13 cellular contexts compared by ENCODE assay signal in genomic region chr3:38581774-38582173, GRCh38.
"Had no signal": no experiment of that assay in that cellular context is flagged by ENCODE, and none has a peak within 500 bp of the region (broad histone marks: within the 10 kb centered on the region; RNA-seq: fewer than 3 reads in every experiment).

No MANE protein-coding gene starts in this region.

- H3K27ac Mint-ChIP-seq: activated CD4-positive, alpha-beta memory T cell treated with anti-CD3 and anti-CD28 coated beads, Interleukin-2, amount 10 ng/mL, durations not matched to agents 7 days and 5 days; activated naive CD8-positive, alpha-beta T cell; activated T-helper 2 cell treated with anti-CD3 and anti-CD28 coated beads, Interferon-gamma antibody, Interleukin-2, Interleukin-4, amounts not matched to agents 10 μg/mL and 5 μg/mL and 100 μg/mL, durations not matched to agents 14 hours and 24 hours and 36 hours; endodermal cell; nephron progenitor cell had no signal

- H3K27me3 ChIP-seq: SJCRH30 had no signal

- H3K4me1 Mint-ChIP-seq: activated CD4-positive, alpha-beta memory T cell treated with anti-CD3 and anti-CD28 coated beads, Interleukin-2, amount 10 ng/mL, durations not matched to agents 7 days and 5 days had no signal

- H3K4me3 ChIP-seq: SJCRH30, skin epidermis had no signal

- H3K27ac ChIP-seq: SJCRH30, skin epidermis had no signal

- ATAC-seq: activated CD4-positive, CD25-positive, alpha-beta regulatory T cell treated with anti-CD3 and anti-CD28 coated beads, Interleukin-2, amount 50 U/mL, for 24 hours; left lobe of liver had no signal

- H3K4me3 Mint-ChIP-seq: activated CD4-positive, alpha-beta memory T cell treated with anti-CD3 and anti-CD28 coated beads, Interleukin-2, amount 10 ng/mL, durations not matched to agents 7 days and 5 days; activated naive CD8-positive, alpha-beta T cell; brain; endodermal cell; nephron progenitor cell had no signal

- H3K27me3 Mint-ChIP-seq: activated CD4-positive, alpha-beta memory T cell treated with anti-CD3 and anti-CD28 coated beads, Interleukin-2, amount 10 ng/mL, durations not matched to agents 7 days and 5 days; activated naive CD8-positive, alpha-beta T cell; brain had no signal

- DNase-seq: amygdala, dermis blood vessel endothelial cell, mesenchymal stem cell, nephron progenitor cell, SJCRH30 had no signal

- H3K9me3 Mint-ChIP-seq: activated CD4-positive, alpha-beta memory T cell treated with anti-CD3 and anti-CD28 coated beads, Interleukin-2, amount 10 ng/mL, durations not matched to agents 7 days and 5 days; activated T-helper 2 cell treated with anti-CD3 and anti-CD28 coated beads, Interferon-gamma antibody, Interleukin-2, Interleukin-4, amounts not matched to agents 10 μg/mL and 5 μg/mL and 100 μg/mL, durations not matched to agents 14 hours and 24 hours and 36 hours; brain; endodermal cell; nephron progenitor cell had no signal

- H3K9me3 ChIP-seq: SJCRH30 had no signal

- H3K36me3 Mint-ChIP-seq: activated naive CD8-positive, alpha-beta T cell; brain had no signal
